In genomic region chr11:124953753-124954624, GRCh38 we compare ENCODE assay signal across 8 cellular contexts. TPM values are rescaled to one million over a fixed set of nuclear protein-coding genes. Genes with fewer than 3 reads are reported as not detected.
DNase-seq lines count a peak whose midpoint lies in the region; ATAC-seq and TF ChIP-seq lines count a peak whose summit lies in the region.

CCDC15 (plus strand) TSS chr11:124954202; CDS start chr11:124954733, 531 bp downstream.

- H3K9me3 ChIP-seq in DOHH2 (ENCODE audit: control insufficient read depth, insufficient read depth, low read length) (0 out of 2 replicates have a peak, but pooled peaks cover 4% of the 10 kb centered on the region), GM23248 (ENCODE audit: low read depth) (no peaks in the 10 kb centered on the region)

- no peaks in the 10 kb centered on the region for H3K9me2 ChIP-seq in DOHH2 (replicated peaks; ENCODE audit: control insufficient read depth, low read length)
- no peaks in the 10 kb centered on the region for H3K9me2 ChIP-seq in GM23248 (ENCODE audit: insufficient read depth)

- no peaks in the 10 kb centered on the region for H3K9me3 Mint-ChIP-seq in activated T-helper 17 cell treated with anti-CD3 and anti-CD28 coated beads, Interleukin-2, amount 50 U/mL, for 72 hours
- H3K9me3 Mint-ChIP-seq in natural killer cell = no peaks in the 10 kb centered on the region

- in situ Hi-C loops in GM23248 (cut with MboI) = loop anchor here (25.0 kb wide), 1 partner anchor 458 kb away; no protein-coding TSS in a partner anchor

- no peak within 1 kb of the TSS for H3K27ac Mint-ChIP-seq in activated T-helper 17 cell treated with anti-CD3 and anti-CD28 coated beads, Interleukin-2, amount 50 U/mL, for 72 hours
- no peak within 1 kb of the TSS for H3K27ac Mint-ChIP-seq in natural killer cell

- TF ChIP-seq CTCF in DOHH2 (IDR thresholded peaks at IDR 0.05; ENCODE audit: low read depth, low read length, poor library complexity, severe bottlenecking) = no peak
- no peak for TF ChIP-seq CTCF in fibroblast of pulmonary artery (IDR thresholded peaks at IDR 0.05; ENCODE audit: low read length, missing control alignments)
- no peak for TF ChIP-seq CTCF in natural killer cell (IDR thresholded peaks at IDR 0.05)

- no peaks in the 10 kb centered on the region for H3K27me3 ChIP-seq in DOHH2 (ENCODE audit: control insufficient read depth, low read length)
- H3K27me3 ChIP-seq in GM23248 (replicated peaks; ENCODE audit: insufficient read depth) = no peaks in the 10 kb centered on the region

- DNase-seq in GM23248 (peak; percentile 100), Kasumi-1 (lab: John Stamatoyannopoulos, UW) (peak; percentile 95 to 96), RKO (ENCODE audit: low spot score) (peak; percentile 98), fibroblast of pulmonary artery (ENCODE audit: low read depth) (peak; percentile 98), natural killer cell (peak; percentile 91)
- DNase-seq in stimulated activated naive CD4-positive, alpha-beta T cell treated with Interleukin-2 at 50 U/mL for 16 hours (lab: John Stamatoyannopoulos, UW) = peak; percentile 94

- H3K27me3 Mint-ChIP-seq in activated T-helper 17 cell treated with anti-CD3 and anti-CD28 coated beads, Interleukin-2, amount 50 U/mL, for 72 hours = no peaks in the 10 kb centered on the region
- H3K27me3 Mint-ChIP-seq in natural killer cell (ENCODE audit: low read depth in 2 of 2) = no peaks in the 10 kb centered on the region

- WGBS in GM23248 (ENCODE audit: low coverage in 1 of 2, low lambda C conversion rate in 2 of 2, missing lambda C conversion rate in 2 of 2), 2 experiments = 1% methylated on average over 47 to 48 of the region's 54 CpGs

- H3F3A ChIP-seq in DOHH2 (ENCODE audit: control insufficient read depth, insufficient read depth) (no peaks in the 10 kb centered on the region), GM23248 (ENCODE audit: insufficient read depth) (no peaks in the 10 kb centered on the region; the same call in 1 of the 2 replicates)

- no peak within 1 kb of the TSS for H3K4me3 Mint-ChIP-seq in activated T-helper 17 cell treated with anti-CD3 and anti-CD28 coated beads, Interleukin-2, amount 50 U/mL, for 72 hours
- H3K4me3 Mint-ChIP-seq in natural killer cell = no peak within 1 kb of the TSS

- no peaks in the 10 kb centered on the region for H3K4me1 Mint-ChIP-seq in activated T-helper 17 cell treated with anti-CD3 and anti-CD28 coated beads, Interleukin-2, amount 50 U/mL, for 72 hours
- no peaks in the 10 kb centered on the region for H3K4me1 Mint-ChIP-seq in natural killer cell

- no peaks in the 10 kb centered on the region for H3K79me2 ChIP-seq in DOHH2 (ENCODE audit: control insufficient read depth, low read length)
- no peaks in the 10 kb centered on the region for H3K79me2 ChIP-seq in GM23248 (ENCODE audit: insufficient read depth)

- ATAC-seq in activated T-helper 17 cell treated with anti-CD3 and anti-CD28 coated beads, Interleukin-2, amount 50 U/mL, for 72 hours (replicated peaks) = peak; percentile 98
- ATAC-seq in natural killer cell = peak; percentile 99

- no peaks in the 10 kb centered on the region for H4K20me1 ChIP-seq in DOHH2 (ENCODE audit: control insufficient read depth, insufficient read depth, low read depth, low read length)
- H4K20me1 ChIP-seq in GM23248 (ENCODE audit: insufficient read depth) = no peaks in the 10 kb centered on the region

- H3K4me2 ChIP-seq in DOHH2 (ENCODE audit: low read length) (peak within 1 kb of the TSS; percentile 96), GM23248 (ENCODE audit: unreplicated experiment) (peak within 1 kb of the TSS; percentile 96)

- H3K4me1 ChIP-seq in DOHH2 (ENCODE audit: control insufficient read depth, low read length) (peaks cover 21% of the 10 kb centered on the region), GM23248 (ENCODE audit: insufficient read depth) (peaks cover 14% of the 10 kb centered on the region; the same call in 1 of the 2 replicates)

- peak within 1 kb of the TSS; percentile 97 for H2AFZ ChIP-seq in GM23248

- no peaks in the 10 kb centered on the region for H3K36me3 Mint-ChIP-seq in activated T-helper 17 cell treated with anti-CD3 and anti-CD28 coated beads, Interleukin-2, amount 50 U/mL, for 72 hours (ENCODE audit: low read depth)
- H3K36me3 Mint-ChIP-seq in natural killer cell = no peaks in the 10 kb centered on the region

- H3K27ac ChIP-seq in DOHH2 (ENCODE audit: low read depth, low read length) = peak within 1 kb of the TSS; percentile 38; the same call in 1 of the 2 replicates
- H3K27ac ChIP-seq in GM23248 = peak within 1 kb of the TSS; percentile 82

- intact Hi-C loops in natural killer cell (cut with micrococcal nuclease) = loop anchor here (1.0 to 5.0 kb wide), 5 partner anchors 77 to 933 kb away; partner anchors contain the start of genes CHEK1, HYLS1, SLC37A2 and TMEM218

- H3K4me3 ChIP-seq in DOHH2 (ENCODE audit: low read length) (peak within 1 kb of the TSS; percentile 90), GM23248 (peak within 1 kb of the TSS; percentile 81), fibroblast of pulmonary artery (replicated peaks; ENCODE audit: low read depth, low read length) (peak within 1 kb of the TSS; percentile 74)

- H3K9ac ChIP-seq in GM23248 = peak within 1 kb of the TSS; percentile 89

- H3K36me3 ChIP-seq in DOHH2 (ENCODE audit: control insufficient read depth, low read length) = no peaks in the 10 kb centered on the region
- no peaks in the 10 kb centered on the region for H3K36me3 ChIP-seq in GM23248 (ENCODE audit: low read depth)

RNA-seq across cellular contexts. Expression of gene CCDC15, which starts in this region (rescaled TPM):
- total RNA-seq in GM23248 (2014; rRNA removed; shearing (Covaris generic)) = 0.97 and 1.3 TPM in 2 replicates
- polyA plus RNA-seq in GM23248 (2016; fragmentation: Nextera tagmentation; extraction: Ambion mirVana) = 1.6 and 1.8 TPM in 2 replicates
- total RNA-seq in activated T-helper 17 cell treated with anti-CD3 and anti-CD28 coated beads, Interleukin-2, amount 50 U/mL, for 72 hours = 1 to 10 TPM; 5.5 to 8.7 TPM
- 1 to 10 TPM; 3.8 to 4.7 (median 3.9) TPM for total RNA-seq in natural killer cell

Comparison
In these comparisons a context has a peak if more than half of its experiments do, and no peak if none do; other contexts are left out.
1. Peak in every context shown above with its lines: DNase-seq, ATAC-seq, H3K4me3 ChIP-seq and H3K27ac ChIP-seq.